Comparison of ENCODE assay signal across 8 cellular contexts in the genomic region with DNA sequence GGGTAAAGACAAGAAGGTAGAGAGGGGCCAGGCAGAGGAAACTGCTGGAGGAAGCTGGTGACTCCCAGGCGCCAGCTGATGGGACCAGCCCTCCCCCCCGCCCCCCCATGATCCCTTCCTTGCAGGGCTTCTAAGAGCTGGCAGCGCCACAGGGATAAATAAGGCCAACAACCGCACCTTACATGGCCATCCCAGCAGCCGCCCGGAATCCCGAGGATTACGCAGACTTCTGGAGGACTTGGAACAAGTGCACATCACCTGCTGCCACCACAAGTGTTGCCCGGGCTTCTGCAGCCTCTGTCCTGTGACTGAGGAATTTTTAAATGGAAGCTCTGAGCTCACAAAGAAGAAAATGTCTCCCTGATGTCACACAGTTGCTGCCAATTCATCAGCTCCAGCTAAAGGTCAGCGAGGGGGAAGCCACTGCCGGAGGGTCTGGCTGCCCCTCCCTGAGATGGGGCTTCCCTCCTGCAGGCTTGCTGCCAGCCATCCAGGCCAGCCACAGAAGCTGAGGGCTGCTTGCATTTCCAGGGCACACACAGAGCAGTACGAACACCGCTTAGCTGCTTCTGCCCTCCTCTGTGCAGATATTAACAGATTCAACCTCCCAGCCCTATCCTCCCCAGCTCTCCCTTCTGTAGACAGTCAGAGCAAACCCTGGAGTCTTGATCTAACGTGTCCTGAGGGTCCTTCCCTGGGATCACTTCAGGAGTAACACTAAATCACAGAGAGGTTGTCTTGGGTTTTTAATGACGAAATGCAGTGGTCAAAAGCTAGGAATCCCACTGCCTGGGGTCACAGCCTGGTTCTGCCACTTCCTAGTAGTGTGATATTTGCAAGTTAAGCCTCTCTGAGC. TPM values are rescaled to one million over a fixed set of nuclear protein-coding genes. Genes with fewer than 3 reads are reported as not detected.
DNase-seq lines count a peak whose midpoint lies in the region; ATAC-seq and TF ChIP-seq lines count a peak whose summit lies in the region.

No MANE protein-coding gene starts in this region.

- POLR2A ChIA-PET in PC-9 (lab: Charles Lee; ENCODE audit: unreplicated experiment): interaction anchor here (0.6 to 1.3 kb wide), 7 partner anchors 12 to 107 kb away, joined by 4 to 13 read pairs (median 8); no protein-coding TSS in a partner anchor

- H3K9me3 ChIP-seq in PC-9 (ENCODE audit: insufficient read depth, low read depth): no peaks in the 10 kb centered on the region
- H3K9me3 ChIP-seq in gastroesophageal sphincter: no peaks in the 10 kb centered on the region

- H3K36me3 ChIP-seq in PC-9 (ENCODE audit: low read depth) (no peaks in the 10 kb centered on the region), gastroesophageal sphincter (no peaks in the 10 kb centered on the region)

- CTCF ChIA-PET in PC-9 (lab: Charles Lee): interaction anchor here (1.0 to 1.2 kb wide), 2 partner anchors 25 to 38 kb away, joined by 3 read pairs; partner anchors contain the start of gene PIM1

- peak overlapping the region; percentile 68 for H3K4me2 ChIP-seq in PC-9

- no peak overlapping the region for H2AFZ ChIP-seq in PC-9

- H3K27ac ChIP-seq in PC-9 (peak overlapping the region; percentile 95), gastroesophageal sphincter (peak overlapping the region; percentile 90 to 96 (median 94))

- TF ChIP-seq CTCF in PC-9 (conservative IDR thresholded peaks at IDR 0.05) (no peak), gastroesophageal sphincter (IDR thresholded peaks at IDR 0.05) (no peak)

- DNase-seq in ELF-1 (ENCODE audit: low read depth, low spot score) (peak; percentile 88), PC-9 (peak; percentile 66 to 73), pons (ENCODE audit: low spot score) (peak; percentile 24), LoVo (ENCODE audit: low spot score) (no peak), HPDE6-E6E7 (ENCODE audit: extremely low spot score) (no peak), GOT3 (lab: John Stamatoyannopoulos, UW) (no peak)

- H3K27me3 ChIP-seq in PC-9 (ENCODE audit: insufficient read depth, low read depth) (no peaks in the 10 kb centered on the region), gastroesophageal sphincter (no peaks in the 10 kb centered on the region)

- H4K20me1 ChIP-seq in PC-9 (ENCODE audit: insufficient read depth): no peaks in the 10 kb centered on the region

- ATAC-seq in gastroesophageal sphincter (peak; percentile 92), GM18861 (IDR thresholded peaks at IDR 0.05; ENCODE audit: unreplicated experiment) (no peak)

- no peak for TF ChIP-seq POLR2A in gastroesophageal sphincter (IDR thresholded peaks at IDR 0.05)

- peaks cover 93% of the 10 kb centered on the region for H3K4me1 ChIP-seq in PC-9 (replicated peaks; ENCODE audit: insufficient read depth)
- H3K4me1 ChIP-seq in gastroesophageal sphincter: peaks cover 15 to 75% (median 18%) of the 10 kb centered on the region in 3 donors

- BruUV-seq in PC-9 (replicated peaks; lab: Mats Ljungman, UMichigan): no TSS peak

- H3K9me2 ChIP-seq in PC-9 (ENCODE audit: insufficient read depth): no peaks in the 10 kb centered on the region

- peak; percentile 65 for TF ChIP-seq EP300 in gastroesophageal sphincter (IDR thresholded peaks at IDR 0.05)

- no peaks in the 10 kb centered on the region for H3K79me2 ChIP-seq in PC-9 (ENCODE audit: low read depth)

- intact Hi-C loops in PC-9 (cut with micrococcal nuclease; ENCODE audit: unreplicated experiment): loop anchor here (10.0 kb wide), 1 partner anchor 107 kb away; no protein-coding TSS in a partner anchor

- H3F3A ChIP-seq in PC-9 (ENCODE audit: insufficient read depth, low read depth): peaks cover 73% of the 10 kb centered on the region

- H3K4me3 ChIP-seq in PC-9: peak overlapping the region; percentile 51; the same call in 1 of the 2 replicates
- peak overlapping the region; percentile 6 to 39 for H3K4me3 ChIP-seq in gastroesophageal sphincter

- 18 to 31% methylated on average over 2 to 4 of the region's 15 CpGs for WGBS in gastroesophageal sphincter (ENCODE audit: low coverage in 1 of 2), 2 donors

RNA-seq across cellular contexts. Expression of gene PIM1, which starts 38.6 kb away (rescaled TPM):
- total RNA-seq in PC-9 (2021) (51.0 and 60.3 TPM in 2 replicates), gastroesophageal sphincter (10 to 100 TPM; 19.0 to 63.8 (median 21.8) TPM)

Comparison
In these comparisons a context has a peak if more than half of its experiments do, and no peak if none do; other contexts are left out.
1. DNase-seq: peak in ELF-1 (single experiment), PC-9 (2 of 2) and pons (single experiment); none in LoVo (single experiment), HPDE6-E6E7 (single experiment) and GOT3 (single experiment).